ENCODE assay signal across 11 cellular contexts in genomic region chr19:48867119-48867921, GRCh38. TPM values are rescaled to one million over a fixed set of nuclear protein-coding genes. Genes with fewer than 3 reads are reported as not detected.
DNase-seq lines count a peak whose midpoint lies in the region; ATAC-seq and TF ChIP-seq lines count a peak whose summit lies in the region.
"Had no signal": no experiment of that assay in that cellular context is flagged by ENCODE, and none has a peak within 500 bp of the region (broad histone marks: within the 10 kb centered on the region; RNA-seq: fewer than 3 reads in every experiment).

No MANE protein-coding gene starts in this region.

- H3K4me3 Mint-ChIP-seq in neural crest cell, result peak overlapping the region; percentile 63
- H3K4me3 Mint-ChIP-seq: CD8-positive, alpha-beta T cell had no signal

- POLR2A ChIA-PET in AG04450 (lab: Yijun Ruan, JAX), result interaction anchor here (0.6 to 0.7 kb wide), 3 partner anchors 29 to 187 kb away, joined by 4 to 7 read pairs (median 4); no protein-coding TSS in a partner anchor

- H3K4me1 ChIP-seq in esophagus muscularis mucosa, result peaks cover 23 to 37% (median 32%) of the 10 kb centered on the region in 4 donors

- no peak for TF ChIP-seq POLR2A in esophagus muscularis mucosa (IDR thresholded peaks at IDR 0.05; ENCODE audit: low read depth)

- no peaks in the 10 kb centered on the region for H3K27me3 Mint-ChIP-seq in neural crest cell (ENCODE audit: low read depth)

- ATAC-seq in HG03469 (IDR thresholded peaks at IDR 0.05; ENCODE audit: unreplicated experiment) (no peak), GM21576 (IDR thresholded peaks at IDR 0.05; ENCODE audit: unreplicated experiment) (no peak)
- ATAC-seq: CD8-positive, alpha-beta T cell; foreskin keratinocyte had no signal

- H3K9me3 ChIP-seq in AG04450 (ENCODE audit: control insufficient read depth, insufficient read depth, low read length) (peaks cover under 1% of the 10 kb centered on the region; the same call in 1 of the 2 replicates), esophagus muscularis mucosa (no peaks in the 10 kb centered on the region)

- WGBS in esophagus muscularis mucosa, result 54% methylated on average over 17 of the region's 17 CpGs

- intact Hi-C loops in esophagus muscularis mucosa (cut with DNase I), result no loop called here

- peak overlapping the region; percentile 75 for H3K4me3 ChIP-seq in AG04450 (ENCODE audit: low read depth, low read length)
- peak overlapping the region; percentile 44 to 57 (median 48) for H3K4me3 ChIP-seq in esophagus muscularis mucosa

- no peak for TF ChIP-seq CTCF in AG04450 (IDR thresholded peaks at IDR 0.05; ENCODE audit: low read depth, low read length)
- TF ChIP-seq CTCF in esophagus muscularis mucosa (IDR thresholded peaks at IDR 0.05), result no peak
- TF ChIP-seq CTCF in neural crest cell (conservative IDR thresholded peaks at IDR 0.05), result no peak

- peaks cover 51% of the 10 kb centered on the region for H3K4me1 Mint-ChIP-seq in neural crest cell

- H3K27me3 ChIP-seq in AG04450 (ENCODE audit: control insufficient read depth, insufficient read depth, low read length), result no peaks in the 10 kb centered on the region
- H3K27me3 ChIP-seq in esophagus muscularis mucosa, result no peaks in the 10 kb centered on the region
- H3K27me3 ChIP-seq: foreskin keratinocyte had no signal

- H3K27ac ChIP-seq in AG04450 (ENCODE audit: low read depth, low read length) (no peak overlapping the region), esophagus muscularis mucosa (replicated peaks in 1 of 4) (peak overlapping the region; percentile 76 to 84 (median 81))

- H3K36me3 Mint-ChIP-seq in neural crest cell (ENCODE audit: low read depth), result peaks cover 3% of the 10 kb centered on the region

- H3K36me3 ChIP-seq in esophagus muscularis mucosa, result peaks cover 0 to 13% (median 4%) of the 10 kb centered on the region in 4 donors

- CTCF ChIA-PET in AG04450 (lab: Charles Lee), result interaction anchor here (0.5 to 0.9 kb wide), 3 partner anchors 25 to 343 kb away, joined by 3 read pairs; no protein-coding TSS in a partner anchor

- DNase-seq in AG04450 (ENCODE audit: low read depth, low spot score) (no peak), RPMI7951 (ENCODE audit: low read depth) (peak; percentile 28), esophagus muscularis mucosa (ENCODE audit: extremely low spot score) (no peak), neural crest cell (ENCODE audit: low read depth, low spot score) (peak; percentile 25), NCI-H510A treated with DMSO at 0.1 percent for 48 hours (lab: John Stamatoyannopoulos, UW) (no peak), AG08395 (ENCODE audit: low spot score) (no peak)
- DNase-seq: activated effector memory CD4-positive, alpha-beta T cell treated with anti-CD3 and anti-CD28 coated beads, Interleukin-2, amount 50 U/mL, for 16 hours; CD8-positive, alpha-beta T cell had no signal

- H3K9me3 Mint-ChIP-seq in neural crest cell, result no peaks in the 10 kb centered on the region
- H3K9me3 Mint-ChIP-seq: CD8-positive, alpha-beta T cell had no signal

- no peak for TF ChIP-seq EP300 in esophagus muscularis mucosa (IDR thresholded peaks at IDR 0.05)

- H3K27ac Mint-ChIP-seq in neural crest cell (ENCODE audit: unreplicated experiment), result peak overlapping the region; percentile 68
- H3K27ac Mint-ChIP-seq: CD8-positive, alpha-beta T cell had no signal

RNA-seq across cellular contexts. Expression of gene PLEKHA4, which starts 1.1 kb away (rescaled TPM):
- 7.1 and 11.9 TPM in 2 replicates for polyA plus RNA-seq in AG04450 (2011; rRNA removed)
- polyA minus RNA-seq in AG04450 (2011; rRNA and poly(A)+ RNA removed), result 7.3 and 10.1 TPM in 2 replicates
- 1.8 and 4.4 TPM in 2 replicates for total RNA-seq in RPMI7951 (2014; rRNA removed; shearing (Covaris generic))
- 10 to 100 TPM; 11.4 to 27.4 (median 18.9) TPM for total RNA-seq in esophagus muscularis mucosa
- 38.1 and 41.8 TPM in 2 replicates for total RNA-seq in neural crest cell

RNA-seq across cellular contexts. Expression of gene PPP1R15A, which starts 4.9 kb away (rescaled TPM):
- polyA plus RNA-seq in AG04450 (2011; rRNA removed), result 36.5 and 37.2 TPM in 2 replicates
- 20.5 and 22.8 TPM in 2 replicates for polyA minus RNA-seq in AG04450 (2011; rRNA and poly(A)+ RNA removed)
- 25.7 and 27.3 TPM in 2 replicates for total RNA-seq in RPMI7951 (2014; rRNA removed; shearing (Covaris generic))
- 10 to 100 TPM; 40.3 to 98.7 (median 64.4) TPM for total RNA-seq in esophagus muscularis mucosa
- 27.5 and 27.8 TPM in 2 replicates for total RNA-seq in neural crest cell

RNA-seq across cellular contexts. Expression of gene HSD17B14, which starts 31.0 kb away (rescaled TPM):
- polyA plus RNA-seq in AG04450 (2011; rRNA removed), result 2.3 and 3.6 TPM in 2 replicates
- polyA minus RNA-seq in AG04450 (2011; rRNA and poly(A)+ RNA removed), result 1.1 and 1.7 TPM in 2 replicates
- total RNA-seq in RPMI7951 (2014; rRNA removed; shearing (Covaris generic)), result 0.84 and 3.0 TPM in 2 replicates
- 1 to 10 TPM; 7.1 to 8.9 (median 7.8) TPM for total RNA-seq in esophagus muscularis mucosa
- 4.2 and 6.6 TPM in 2 replicates for total RNA-seq in neural crest cell

RNA-seq across cellular contexts. Expression of gene TULP2, which starts 31.2 kb away (rescaled TPM):
- polyA plus RNA-seq in AG04450 (2011; rRNA removed), result 0.20 and 0.25 TPM in 2 replicates
- 0.18 and 0.26 TPM in 2 replicates for polyA minus RNA-seq in AG04450 (2011; rRNA and poly(A)+ RNA removed)
- not detected in 2 replicates for total RNA-seq in RPMI7951 (2014; rRNA removed; shearing (Covaris generic))
- 1 to 10 TPM in 1 of 4 donors, under 1 TPM in 3; 0.75 to 1.3 (median 0.83) TPM for total RNA-seq in esophagus muscularis mucosa
- total RNA-seq in neural crest cell, result not detected in 2 replicates
- total RNA-seq: CD8-positive, alpha-beta T cell; foreskin keratinocyte had no signal

RNA-seq across cellular contexts. Expression of gene NUCB1, which starts 32.8 kb away (rescaled TPM):
- polyA plus RNA-seq in AG04450 (2011; rRNA removed), result 123 and 130 TPM in 2 replicates
- 40.7 and 56.0 TPM in 2 replicates for polyA minus RNA-seq in AG04450 (2011; rRNA and poly(A)+ RNA removed)
- 203 and 249 TPM in 2 replicates for total RNA-seq in RPMI7951 (2014; rRNA removed; shearing (Covaris generic))
- total RNA-seq in esophagus muscularis mucosa (100 to 1,000 TPM; 179 to 356 (median 284) TPM), neural crest cell (102 and 108 TPM in 2 replicates)

Comparison
In these comparisons a context has a peak if more than half of its experiments do, and no peak if none do; other contexts are left out.
1. DNase-seq: peak in RPMI7951 (single experiment) and neural crest cell (single experiment); none in AG04450 (single experiment), esophagus muscularis mucosa (single experiment), NCI-H510A treated with DMSO at 0.1 percent for 48 hours (single experiment) and AG08395 (single experiment).